In the genomic region with DNA sequence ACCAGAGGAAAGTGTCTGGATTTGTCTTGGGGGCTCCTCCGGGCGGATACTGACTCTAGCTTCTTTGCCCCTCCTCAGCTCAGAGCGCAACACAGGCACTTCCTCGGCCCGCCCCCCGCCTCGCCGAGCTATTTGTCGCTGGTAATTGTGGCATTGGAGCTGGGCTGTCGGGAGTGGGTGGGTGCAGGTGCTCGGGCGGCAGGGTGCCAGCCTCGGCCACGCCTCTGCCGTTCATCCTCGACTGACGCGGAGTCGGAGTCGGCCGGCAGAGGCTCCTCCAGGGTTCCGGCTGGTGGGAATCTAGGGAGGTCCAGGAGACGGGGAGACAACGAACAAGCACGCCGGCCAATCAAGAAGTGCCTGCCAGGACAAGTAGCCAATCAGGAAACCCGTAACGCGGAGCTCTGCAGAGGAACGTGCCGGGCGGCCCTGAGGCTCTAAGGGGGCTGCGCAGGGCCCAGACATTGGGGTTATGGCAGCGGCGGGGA, we compare ENCODE assay signal across 9 cellular contexts. TPM values are rescaled to one million over a fixed set of nuclear protein-coding genes. Genes with fewer than 3 reads are reported as not detected.
A peak's percentile ranks its signal among the peaks of the same experiment; 100 is the strongest.
DNase-seq lines count a peak whose midpoint lies in the region; ATAC-seq and TF ChIP-seq lines count a peak whose summit lies in the region.
"Had no signal": no experiment of that assay in that cellular context is flagged by ENCODE, and none has a peak within 500 bp of the region (broad histone marks: within the 10 kb centered on the region; RNA-seq: fewer than 3 reads in every experiment).

No MANE protein-coding gene starts in this region.

- H4K20me1 ChIP-seq in IMR-90 (ENCODE audit: insufficient read depth, low read length), result no peaks in the 10 kb centered on the region; the same call in 1 of the 2 replicates

- H3K18ac ChIP-seq in IMR-90 (ENCODE audit: low read depth, low read length), result no peak overlapping the region

- no peak overlapping the region for H2AK9ac ChIP-seq in IMR-90 (replicated peaks; ENCODE audit: low read depth, low read length, poor library complexity)

- no peak for TF ChIP-seq CTCF in BE2C (IDR thresholded peaks at IDR 0.05; ENCODE audit: low read depth, low read length)
- no peak for TF ChIP-seq CTCF in IMR-90 (conservative IDR thresholded peaks at IDR 0.05; ENCODE audit: low read depth, low read length)
- TF ChIP-seq CTCF in psoas muscle (IDR thresholded peaks at IDR 0.05), result no peak
- no peak for TF ChIP-seq CTCF in sigmoid colon (IDR thresholded peaks at IDR 0.05)

- H2BK15ac ChIP-seq in IMR-90 (ENCODE audit: low read depth, low read length), result no peak overlapping the region

- H2BK120ac ChIP-seq in IMR-90 (ENCODE audit: low read depth, low read length), result no peak overlapping the region

- H3K27me3 ChIP-seq in BE2C, result no peaks in the 10 kb centered on the region
- H3K27me3 ChIP-seq in IMR-90 (ENCODE audit: control insufficient read depth, insufficient read depth, low read length), result peaks cover 2% of the 10 kb centered on the region; the same call in 1 of the 2 replicates
- peaks cover 0 to 31% (median 0%) of the 10 kb centered on the region in 3 donors for H3K27me3 ChIP-seq in psoas muscle (ENCODE audit: insufficient read depth in 3 of 3, low read length in 2 of 3)
- peaks cover 0 to 10% (median 0%) of the 10 kb centered on the region in 3 donors for H3K27me3 ChIP-seq in sigmoid colon

- H3K56ac ChIP-seq in IMR-90 (ENCODE audit: extremely low read depth, insufficient read depth, low read length), result no peak overlapping the region

- H3K14ac ChIP-seq in IMR-90 (replicated peaks; ENCODE audit: low read depth, low read length), result no peak overlapping the region

- H3K4me3 ChIP-seq in BE2C (ENCODE audit: low read depth, low read length), result peak overlapping the region; percentile 48
- peak overlapping the region; percentile 48 for H3K4me3 ChIP-seq in IMR-90 (ENCODE audit: insufficient read depth, low read depth, low read length)
- peak overlapping the region; percentile 7 for H3K4me3 ChIP-seq in psoas muscle
- H3K4me3 ChIP-seq in sigmoid colon, result peak overlapping the region in 2 of 4 donors; percentile 5 to 15

- BruUV-seq in IMR-90 (replicated peaks; lab: Mats Ljungman, UMichigan), result no TSS peak

- 35% methylated on average over 21 of the region's 35 CpGs; no CpG with 5 or more reads in 1 of the 2 experiments for WGBS in IMR-90 (ENCODE audit: extremely low coverage in 2 of 2, insufficient read length in 1 of 2), 2 experiments
- WGBS in psoas muscle, 3 donors, result 1 to 31% (median 2%) methylated on average over 30 to 35 of the region's 35 CpGs
- WGBS in sigmoid colon, 2 donors, result 0 to 1% methylated on average over 35 of the region's 35 CpGs

- TF ChIP-seq RAD21 in IMR-90 (IDR thresholded peaks at IDR 0.05; ENCODE audit: low read length), result no peak

- TF ChIP-seq EP300 in sigmoid colon (IDR thresholded peaks at IDR 0.05), result no peak

- CTCF ChIA-PET in IMR-90 (lab: Yijun Ruan, JAX), result interaction anchor here (0.9 kb wide), 1 partner anchor 20 kb away, joined by 3 read pairs; no protein-coding TSS in a partner anchor

- H3K4me2 ChIP-seq in IMR-90 (ENCODE audit: low read depth, low read length), result peak overlapping the region; percentile 83

- H3K36me3 ChIP-seq in BE2C (no peaks in the 10 kb centered on the region), IMR-90 (ENCODE audit: control insufficient read depth, insufficient read depth, low read length) (no peaks in the 10 kb centered on the region), psoas muscle (ENCODE audit: insufficient read depth in 1 of 2, low read depth in 1 of 2) (no peaks in the 10 kb centered on the region), sigmoid colon (no peaks in the 10 kb centered on the region)

- POLR2A ChIA-PET in IMR-90 (lab: Charles Lee; ENCODE audit: unreplicated experiment), result no interaction called here

- no peak overlapping the region for H2AK5ac ChIP-seq in IMR-90 (ENCODE audit: low read depth, low read length)

- in situ Hi-C loops in IMR-90 (cut with MboI; ENCODE audit: low sequenced_read_pairs), result no loop called here

- no peak overlapping the region for H2BK5ac ChIP-seq in IMR-90 (ENCODE audit: low read depth, low read length, poor library complexity, severe bottlenecking)

- H3K4me1 ChIP-seq in BE2C (no peaks in the 10 kb centered on the region), IMR-90 (ENCODE audit: control insufficient read depth, insufficient read depth, low read length) (no peaks in the 10 kb centered on the region), psoas muscle (no peaks in the 10 kb centered on the region), sigmoid colon (peaks cover 0 to 5% (median 0%) of the 10 kb centered on the region in 4 donors)

- ATAC-seq in IMR-90 (ENCODE audit: low read depth) (peak; percentile 89), left ventricle myocardium superior (peak; percentile 74), psoas muscle (no peak), HG03460 (IDR thresholded peaks at IDR 0.05; ENCODE audit: unreplicated experiment) (no peak)

- TF ChIP-seq POLR2A in IMR-90 (IDR thresholded peaks at IDR 0.05; ENCODE audit: low read depth, low read length), result no peak
- TF ChIP-seq POLR2A in sigmoid colon (IDR thresholded peaks at IDR 0.05), result no peak

- DNase-seq in BE2C (peak; percentile 89), IMR-90 (peak; percentile 76), RPMI8226 (peak; percentile 33), amniotic stem cell (lab: John Stamatoyannopoulos, UW) (peak; percentile 38), left ventricle myocardium superior (peak; percentile 63), psoas muscle (no peak), sigmoid colon (no peak)

- H2BK20ac ChIP-seq in IMR-90 (ENCODE audit: low read depth, low read length), result no peak overlapping the region

- H4K5ac ChIP-seq in IMR-90 (ENCODE audit: low read depth, low read length), result no peak overlapping the region

- H3K79me1 ChIP-seq in IMR-90 (ENCODE audit: low read depth in 1 of 2, low read length in 2 of 2), result no peaks in the 10 kb centered on the region

- H3K27ac ChIP-seq in IMR-90 (ENCODE audit: insufficient read depth, low read length) (no peak overlapping the region), psoas muscle (no peak overlapping the region), sigmoid colon (no peak overlapping the region)

- dilution Hi-C loops in IMR-90 (cut with HindIII; ENCODE audit: low sequenced_read_pairs, unreplicated experiment), result no loop called here

- H3K23ac ChIP-seq in IMR-90 (ENCODE audit: low read depth, low read length), result no peak overlapping the region

- H4K91ac ChIP-seq in IMR-90 (ENCODE audit: insufficient read depth, low read depth, low read length), result no peak overlapping the region

- H3K9me3 ChIP-seq in BE2C (no peaks in the 10 kb centered on the region), IMR-90 (ENCODE audit: control insufficient read depth, insufficient read depth, low read length) (no peaks in the 10 kb centered on the region), psoas muscle (no peaks in the 10 kb centered on the region), sigmoid colon (no peaks in the 10 kb centered on the region)

- no peak overlapping the region for H3K9ac ChIP-seq in IMR-90 (ENCODE audit: low read depth, low read length)

- H3K9me1 ChIP-seq in IMR-90 (ENCODE audit: insufficient read depth, low read length), result no peaks in the 10 kb centered on the region

- no peak overlapping the region; the same call in 1 of the 2 replicates for H3K4ac ChIP-seq in IMR-90 (ENCODE audit: low read depth, low read length)

- peak overlapping the region; percentile 90 for H2AFZ ChIP-seq in IMR-90 (replicated peaks; ENCODE audit: low read length, poor library complexity)

- no peak overlapping the region; a peak in 1 of 4 replicates for H4K8ac ChIP-seq in IMR-90 (ENCODE audit: low read depth in 2 of 2, low read length in 2 of 2)

- intact Hi-C loops in IMR-90 (cut with micrococcal nuclease), result no loop called here
- intact Hi-C loops in left ventricle myocardium superior (cut with micrococcal nuclease), result no loop called here
- intact Hi-C loops in psoas muscle (cut with DNase I), result no loop called here
- intact Hi-C loops in sigmoid colon (cut with DNase I), result no loop called here

RNA-seq across cellular contexts. Expression of a gene that starts 3.9 kb away (rescaled TPM):
- 10.8 TPM for polyA plus RNA-seq in BE2C (2012; ENCODE audit: insufficient read depth, insufficient read length, low read depth)
- under 0.01 TPM in 2 replicates for total RNA-seq in IMR-90 (2012; rRNA removed)
- 0.56 and 0.63 TPM in 2 replicates for polyA plus RNA-seq in IMR-90 (2012; rRNA removed)
- polyA plus RNA-seq in IMR-90 (2012; cell fraction: cytosol; rRNA removed), result 0.39 and 0.44 TPM in 2 replicates
- polyA plus RNA-seq in IMR-90 (2012; cell fraction: nucleus; rRNA removed; ENCODE audit: low replicate concordance), result 0.33 and 0.71 TPM in 2 replicates
- 9.4 TPM for total RNA-seq in left ventricle myocardium superior
- 1 to 10 TPM in 3 of 4 donors, under 1 TPM in 1; 0.84 to 7.0 (median 2.6) TPM for total RNA-seq in psoas muscle
- 1 to 10 TPM in 2 of 3 donors, under 1 TPM in 1; 0.80 to 2.4 (median 2.3) TPM for polyA plus RNA-seq in psoas muscle
- 1 to 10 TPM in 2 of 4 donors, under 1 TPM in 2; 0.16 to 1.4 (median 1.0) TPM for total RNA-seq in sigmoid colon
- 1 to 10 TPM in 1 of 3 donors, under 1 TPM in 1, not detected in 1; 0.46 to 1.6 TPM for polyA plus RNA-seq in sigmoid colon
- total RNA-seq: skeletal muscle tissue had no signal

RNA-seq across cellular contexts. Expression of a gene that starts 6.1 kb away (rescaled TPM):
- 2.9 TPM for polyA plus RNA-seq in BE2C (2012; ENCODE audit: insufficient read depth, insufficient read length, low read depth)
- total RNA-seq in IMR-90 (2012; rRNA removed) (under 0.01 TPM in 2 replicates), left ventricle myocardium superior (2.1 TPM), psoas muscle (1 to 10 TPM in 3 of 4 donors, under 1 TPM in 1; 0.51 to 1.8 (median 1.6) TPM), sigmoid colon (10 to 100 TPM in 3 of 4 donors, 1 to 10 TPM in 1; 6.1 to 14.3 (median 10.9) TPM)
- polyA plus RNA-seq in IMR-90 (2012; rRNA removed) (0.14 and 0.16 TPM in 2 replicates), psoas muscle (1 to 10 TPM in 1 of 3 donors, under 1 TPM in 2; 0.86 to 1.6 (median 0.90) TPM), sigmoid colon (1 to 10 TPM; 3.0 to 7.0 (median 4.4) TPM)
- polyA plus RNA-seq in IMR-90 (2012; cell fraction: cytosol; rRNA removed), result 0.08 TPM in 1 of 2 replicates, not detected in the other
- polyA plus RNA-seq in IMR-90 (2012; cell fraction: nucleus; rRNA removed; ENCODE audit: low replicate concordance), result 1.4 and 1.8 TPM in 2 replicates

RNA-seq across cellular contexts. Expression of a gene that starts 26.8 kb away (rescaled TPM):
- 38.7 TPM for polyA plus RNA-seq in BE2C (2012; ENCODE audit: insufficient read depth, insufficient read length, low read depth)
- total RNA-seq in IMR-90 (2012; rRNA removed), result 10.0 and 14.2 TPM in 2 replicates
- polyA plus RNA-seq in IMR-90 (2012; rRNA removed), result 24.3 and 27.2 TPM in 2 replicates
- 18.5 and 31.6 TPM in 2 replicates for polyA plus RNA-seq in IMR-90 (2012; cell fraction: cytosol; rRNA removed)
- polyA plus RNA-seq in IMR-90 (2012; cell fraction: nucleus; rRNA removed; ENCODE audit: low replicate concordance), result 20.5 and 21.8 TPM in 2 replicates
- 24.5 TPM for total RNA-seq in left ventricle myocardium superior
- 10 to 100 TPM; 30.7 to 55.7 (median 34.2) TPM for total RNA-seq in psoas muscle
- 10 to 100 TPM; 18.7 to 42.8 (median 33.3) TPM for polyA plus RNA-seq in psoas muscle
- total RNA-seq in sigmoid colon, result 10 to 100 TPM; 12.1 to 18.8 (median 16.8) TPM
- polyA plus RNA-seq in sigmoid colon, result 10 to 100 TPM; 16.4 to 22.3 (median 21.6) TPM

RNA-seq across cellular contexts. Expression of a gene that starts 35.4 kb away (rescaled TPM):
- polyA plus RNA-seq in BE2C (2012; ENCODE audit: insufficient read depth, insufficient read length, low read depth), result 106 TPM
- total RNA-seq in IMR-90 (2012; rRNA removed) (128 and 164 TPM in 2 replicates), left ventricle myocardium superior (86.5 TPM), psoas muscle (10 to 100 TPM; 67.8 to 87.1 (median 80.4) TPM), sigmoid colon (100 to 1,000 TPM; 102 to 159 (median 143) TPM)
- polyA plus RNA-seq in IMR-90 (2012; rRNA removed) (106 and 116 TPM in 2 replicates), psoas muscle (100 to 1,000 TPM; 124 to 172 (median 143) TPM), sigmoid colon (100 to 1,000 TPM; 175 to 334 (median 238) TPM)
- 161 and 187 TPM in 2 replicates for polyA plus RNA-seq in IMR-90 (2012; cell fraction: cytosol; rRNA removed)
- polyA plus RNA-seq in IMR-90 (2012; cell fraction: nucleus; rRNA removed; ENCODE audit: low replicate concordance), result 52.8 and 73.7 TPM in 2 replicates

RNA-seq across cellular contexts. Expression of a gene that starts 41.3 kb away (rescaled TPM):
- 243 TPM for polyA plus RNA-seq in BE2C (2012; ENCODE audit: insufficient read depth, insufficient read length, low read depth)
- total RNA-seq in IMR-90 (2012; rRNA removed), result 407 and 512 TPM in 2 replicates
- 3,078 and 3,290 TPM in 2 replicates for polyA plus RNA-seq in IMR-90 (2012; rRNA removed)
- polyA plus RNA-seq in IMR-90 (2012; cell fraction: cytosol; rRNA removed), result 2,220 and 2,243 TPM in 2 replicates
- 514 and 755 TPM in 2 replicates for polyA plus RNA-seq in IMR-90 (2012; cell fraction: nucleus; rRNA removed; ENCODE audit: low replicate concordance)
- 114 TPM for total RNA-seq in left ventricle myocardium superior
- total RNA-seq in psoas muscle, result 100 to 1,000 TPM in 1 of 4 donors, 10 to 100 TPM in 3; 33.2 to 157 (median 57.2) TPM
- 100 to 1,000 TPM in 1 of 3 donors, 10 to 100 TPM in 2; 15.7 to 190 (median 33.7) TPM for polyA plus RNA-seq in psoas muscle
- total RNA-seq in sigmoid colon, result 100 to 1,000 TPM; 105 to 158 (median 115) TPM
- 100 to 1,000 TPM in 1 of 3 donors, 10 to 100 TPM in 2; 40.2 to 164 (median 60.1) TPM for polyA plus RNA-seq in sigmoid colon

Comparison
In these comparisons a context has a peak if more than half of its experiments do, and no peak if none do; other contexts are left out.
1. DNase-seq: peak in BE2C (single experiment), IMR-90 (single experiment), RPMI8226 (single experiment), amniotic stem cell (single experiment) and left ventricle myocardium superior (single experiment); none in psoas muscle (0 of 2) and sigmoid colon (single experiment).
2. ATAC-seq: peak in IMR-90 (single experiment) and left ventricle myocardium superior (single experiment); none in psoas muscle (0 of 4) and HG03460 (single experiment).